Comparison of ENCODE assay signal across 8 cellular contexts in the genomic region with DNA sequence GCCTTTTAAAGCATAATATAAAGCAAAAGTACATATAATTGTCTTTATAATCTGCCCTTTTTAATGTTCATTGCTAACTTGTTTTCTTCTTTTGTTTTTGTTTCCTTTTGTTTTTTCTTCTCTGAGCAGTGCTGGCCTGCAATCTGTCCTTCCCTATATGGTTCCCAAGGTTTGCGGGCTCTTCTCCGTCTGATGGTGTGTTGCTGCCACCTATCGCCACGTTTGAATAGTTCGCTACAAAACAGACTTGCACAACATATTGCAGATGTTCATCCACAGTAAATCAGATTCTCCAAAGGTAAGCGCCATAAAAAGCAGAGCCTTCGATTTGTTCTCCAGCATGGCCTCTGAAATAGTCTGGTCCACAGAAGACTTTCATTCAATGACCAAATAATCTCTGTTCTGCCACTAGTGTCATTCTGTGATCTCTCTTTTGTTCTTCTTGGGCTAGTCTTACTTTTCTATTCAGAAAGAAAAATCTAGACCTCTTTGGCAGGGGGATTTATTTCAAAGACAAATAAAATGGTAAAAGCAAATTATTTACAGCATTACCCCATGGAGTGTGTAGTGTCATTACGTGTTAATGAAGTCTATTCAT.
DNase-seq lines count a peak whose midpoint lies in the region; ATAC-seq and TF ChIP-seq lines count a peak whose summit lies in the region.

No MANE protein-coding gene starts in this region.

- peak; percentile 21 for DNase-seq in AG04449 (ENCODE audit: low read depth, low spot score)
- DNase-seq in NCI-H1436 treated with DMSO at 0.1 percent for 48 hours (lab: John Stamatoyannopoulos, UW), result peak; percentile 30
- DNase-seq in SW 1271 (lab: John Stamatoyannopoulos, UW), result peak; percentile 53 to 76
- peak; percentile 67 for DNase-seq in brain microvascular endothelial cell
- peak; percentile 69 for DNase-seq in iPS-NIHi7 (ENCODE audit: extremely low spot score)
- DNase-seq in stimulated activated CD4-positive, alpha-beta T cell treated with anti-CD3 and anti-CD28 coated beads, Interleukin-15, amount 100 ng/mL, for 48 hours (ENCODE audit: low read depth in 2 of 2), result peak; percentile 2 to 17

- in situ Hi-C loops in brain microvascular endothelial cell (cut with HindIII; ENCODE audit: low pct_ligation_motif_present, low sequenced_read_pairs), result no loop called here

- no peak overlapping the region for H3K27ac ChIP-seq in brain microvascular endothelial cell

- TF ChIP-seq POLR2A in GM18505 (IDR thresholded peaks at IDR 0.05; ENCODE audit: borderline replicate concordance, extremely low read depth, insufficient read depth, insufficient read length), result no peak

- H3K27me3 ChIP-seq in brain microvascular endothelial cell (replicated peaks), result no peaks in the 10 kb centered on the region

- H3K4me3 ChIP-seq in AG04449 (ENCODE audit: low read depth, low read length) (no peak overlapping the region), brain microvascular endothelial cell (ENCODE audit: low read depth, low read length) (no peak overlapping the region)

- CTCF ChIA-PET in AG04449 (lab: Yijun Ruan, JAX), result interaction anchor here (1.8 kb wide), 1 partner anchor 129 kb away, joined by 6 read pairs; no protein-coding TSS in a partner anchor

- POLR2A ChIA-PET in AG04449 (lab: Yijun Ruan, JAX), result no interaction called here

- no peaks in the 10 kb centered on the region for H3K36me3 ChIP-seq in brain microvascular endothelial cell (replicated peaks)

- TF ChIP-seq CTCF in AG04449 (IDR thresholded peaks at IDR 0.05; ENCODE audit: insufficient read depth, low read length, missing control alignments) (peak; percentile 81), brain microvascular endothelial cell (IDR thresholded peaks at IDR 0.05; ENCODE audit: low read depth, low read length, missing control alignments) (peak; percentile 84)

- ATAC-seq in GM18505 (IDR thresholded peaks at IDR 0.05; ENCODE audit: unreplicated experiment) (peak; percentile 93), HG02885 (IDR thresholded peaks at IDR 0.05; ENCODE audit: poor library complexity, unreplicated experiment) (peak; percentile 96)

Comparison
In these comparisons a context has a peak if more than half of its experiments do, and no peak if none do; other contexts are left out.
1. DNase-seq: peak in every context shown above with its lines; median percentile 69 in iPS-NIHi7; 67 in brain microvascular endothelial cell; 64 in SW 1271; 30 in NCI-H1436 treated with DMSO at 0.1 percent for 48 hours; 21 in AG04449; 10 in stimulated activated CD4-positive, alpha-beta T cell treated with anti-CD3 and anti-CD28 coated beads, Interleukin-15, amount 100 ng/mL, for 48 hours.